Comparison of ENCODE assay signal across 8 cellular contexts in the genomic region with DNA sequence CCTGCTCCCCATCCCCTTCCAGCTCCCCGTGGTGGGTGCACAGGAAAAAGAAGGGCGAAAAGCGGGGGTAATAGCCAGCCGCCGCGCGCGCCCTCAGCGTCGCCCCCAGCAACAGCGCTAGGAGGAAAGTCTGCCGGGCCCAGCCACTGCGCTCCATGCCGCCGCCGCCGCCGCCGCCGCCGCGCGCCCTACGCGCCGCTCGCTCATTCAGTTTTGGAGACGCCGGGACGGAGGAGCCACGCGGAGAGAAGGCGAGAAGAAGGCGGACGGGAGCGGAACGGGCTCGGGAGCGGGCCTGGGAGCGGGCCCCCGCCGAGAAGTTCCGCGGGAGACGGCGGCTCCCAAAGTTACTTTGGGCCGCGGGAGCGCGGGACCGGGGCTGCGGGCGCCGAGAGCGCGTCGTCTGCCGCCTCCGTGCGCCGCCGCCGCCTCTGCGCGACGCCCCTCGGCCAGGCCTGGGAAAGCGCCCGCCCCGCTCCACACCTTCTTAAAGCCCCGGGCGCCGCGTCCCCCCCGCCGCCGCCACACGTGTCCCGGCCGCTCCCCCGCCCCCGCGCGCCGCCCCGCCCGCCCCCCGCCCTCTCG. TPM values are rescaled to one million over a fixed set of nuclear protein-coding genes. Genes with fewer than 3 reads are reported as not detected.
DNase-seq lines count a peak whose midpoint lies in the region; ATAC-seq and TF ChIP-seq lines count a peak whose summit lies in the region.

Gene RELN (minus strand): TSS at position 459 of the 585 bp plus-strand sequence. CDS start 302 bp downstream, at position 157.

- no peak within 1 kb of the TSS for H3K4me2 ChIP-seq in OCI-LY7 (ENCODE audit: low read length)

- no peaks in the 10 kb centered on the region for H3K27me3 ChIP-seq in ascending aorta

- no peaks in the 10 kb centered on the region for H3K9me3 ChIP-seq in ascending aorta
- no peaks in the 10 kb centered on the region for H3K9me3 ChIP-seq in OCI-LY7 (ENCODE audit: low read length)

- no peak for TF ChIP-seq CTCF in ascending aorta (IDR thresholded peaks at IDR 0.05)
- no peak for TF ChIP-seq CTCF in OCI-LY7 (conservative IDR thresholded peaks at IDR 0.05; ENCODE audit: low read length)

- no peak for ATAC-seq in stimulated activated naive CD8-positive, alpha-beta T cell treated with anti-CD3 and anti-CD28 coated beads, Interleukin-15, Interleukin-2, amounts not matched to agents 100 U/mL and 50 U/mL, for 24 hours
- ATAC-seq in GM21528 (IDR thresholded peaks at IDR 0.05; ENCODE audit: low FRiP score, unreplicated experiment): no peak

- H4K20me1 ChIP-seq in OCI-LY7 (ENCODE audit: insufficient read depth, low read length): no peaks in the 10 kb centered on the region

- H3K4me3 ChIP-seq in ascending aorta: peak within 1 kb of the TSS; percentile 44 to 63
- no peak within 1 kb of the TSS for H3K4me3 ChIP-seq in OCI-LY7 (ENCODE audit: low read depth, low read length, poor library complexity, severe bottlenecking)

- H3K4me1 ChIP-seq in ascending aorta (peaks cover 0 to 4% of the 10 kb centered on the region in 2 donors), OCI-LY7 (ENCODE audit: insufficient read depth, low read length, poor library complexity, severe bottlenecking) (no peaks in the 10 kb centered on the region)

- H2AFZ ChIP-seq in OCI-LY7 (ENCODE audit: low read length): no peak within 1 kb of the TSS

- no peak within 1 kb of the TSS for H3K27ac ChIP-seq in ascending aorta
- no peak within 1 kb of the TSS for H3K27ac ChIP-seq in OCI-LY7 (ENCODE audit: low read depth, low read length, poor library complexity, severe bottlenecking)

- POLR2A ChIA-PET in OCI-LY7 (lab: Charles Lee): no interaction called here

- BruUV-seq in OCI-LY7 (replicated peaks; lab: Mats Ljungman, UMichigan): no TSS peak

- intact Hi-C loops in ascending aorta (cut with DNase I): no loop called here
- intact Hi-C loops in OCI-LY7 (cut with micrococcal nuclease; ENCODE audit: unreplicated experiment): no loop called here

- no peaks in the 10 kb centered on the region for H3K79me2 ChIP-seq in OCI-LY7 (ENCODE audit: insufficient read depth, low read depth, low read length)

- H3K36me3 ChIP-seq in ascending aorta (no peaks in the 10 kb centered on the region), OCI-LY7 (ENCODE audit: insufficient read depth, low read length) (no peaks in the 10 kb centered on the region)

- no peaks in the 10 kb centered on the region for H3K9me2 ChIP-seq in OCI-LY7 (ENCODE audit: insufficient read depth, low read length)

- CTCF ChIA-PET in OCI-LY7 (lab: Charles Lee; ENCODE audit: unreplicated experiment): no interaction called here

- DNase-seq in ELR (ENCODE audit: low read depth): peak; percentile 36
- DNase-seq in NCI-H1092 (lab: John Stamatoyannopoulos, UW): peak; percentile 59
- no peak for DNase-seq in ascending aorta (ENCODE audit: low spot score in 2 of 2)
- peak; percentile 34 for DNase-seq in iris pigment epithelial cell (ENCODE audit: low read depth)
- DNase-seq in stimulated activated naive CD8-positive, alpha-beta T cell treated with anti-CD3 and anti-CD28 coated beads, Interleukin-15, Interleukin-2, amounts not matched to agents 100 U/mL and 50 U/mL, for 24 hours: peak; percentile 15
- DNase-seq in NCI-H2029 treated with DMSO at 0.1 percent for 48 hours (lab: John Stamatoyannopoulos, UW): no peak
- DNase-seq in OCI-LY7 (ENCODE audit: low spot score): no peak

RNA-seq across cellular contexts. Expression of gene RELN, which starts in this region (rescaled TPM):
- total RNA-seq in ascending aorta: 0.11 TPM
- total RNA-seq in OCI-LY7 (2014; rRNA removed; shearing (Covaris generic)): not detected in 2 replicates
- not detected in 2 replicates for total RNA-seq in OCI-LY7 (2022)

Comparison
In these comparisons a context has a peak if more than half of its experiments do, and no peak if none do; other contexts are left out.
1. DNase-seq: peak in ELR (single experiment), NCI-H1092 (single experiment), iris pigment epithelial cell (single experiment) and stimulated activated naive CD8-positive, alpha-beta T cell treated with anti-CD3 and anti-CD28 coated beads, Interleukin-15, Interleukin-2, amounts not matched to agents 100 U/mL and 50 U/mL, for 24 hours (single experiment); none in ascending aorta (0 of 2), NCI-H2029 treated with DMSO at 0.1 percent for 48 hours (single experiment) and OCI-LY7 (single experiment).